In the genomic region with DNA sequence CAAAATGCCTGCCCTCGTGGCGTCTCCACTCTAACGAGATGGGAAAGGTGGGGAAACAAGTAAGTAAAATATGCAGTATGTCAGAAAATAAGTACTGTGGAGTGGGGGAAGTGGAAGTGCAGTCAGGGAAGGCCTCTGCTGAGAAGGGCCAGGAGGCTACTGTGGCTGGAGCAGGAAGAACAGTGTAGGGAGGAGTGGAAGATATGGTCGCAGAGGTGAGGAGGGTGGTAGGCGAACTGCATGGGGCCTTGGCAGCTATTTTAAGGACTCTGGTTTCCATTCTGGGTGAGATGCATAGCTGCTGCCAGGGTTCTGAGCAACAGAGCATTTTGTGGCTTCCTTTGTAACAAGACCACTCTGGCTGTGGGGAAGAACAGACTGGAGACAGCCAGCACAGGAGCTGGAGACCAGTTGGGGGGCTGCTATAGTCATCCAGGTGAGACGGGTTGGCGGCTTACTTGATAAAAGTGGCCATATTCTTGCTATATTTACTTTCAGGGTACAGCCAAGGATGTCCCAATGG, we compare ENCODE assay signal across 12 cellular contexts. TPM values are rescaled to one million over a fixed set of nuclear protein-coding genes. Genes with fewer than 3 reads are reported as not detected.
DNase-seq lines count a peak whose midpoint lies in the region; FAIRE-seq and TF ChIP-seq lines count a peak whose summit lies in the region.
"Had no signal": no experiment of that assay in that cellular context is flagged by ENCODE, and none has a peak within 500 bp of the region (broad histone marks: within the 10 kb centered on the region; RNA-seq: fewer than 3 reads in every experiment).

No MANE protein-coding gene starts in this region.

- TF ChIP-seq CTCF in nephron progenitor cell (IDR thresholded peaks at IDR 0.05), result no peak

- peaks cover 3 to 11% of the 10 kb centered on the region in 2 donors for H3K4me1 ChIP-seq in small intestine (ENCODE audit: control insufficient read depth in 2 of 2, insufficient read depth in 1 of 2, low read depth in 1 of 2, low read length in 1 of 2)

- no peaks in the 10 kb centered on the region for H3K27me3 ChIP-seq in small intestine (ENCODE audit: control insufficient read depth in 2 of 2, insufficient read depth in 2 of 2, low read length in 2 of 2)

- WGBS in small intestine, 3 donors, result 77 to 89% (median 87%) methylated on average over 7 of the region's 7 CpGs

- peak overlapping the region; percentile 30 for H3K27ac Mint-ChIP-seq in activated T-helper 2 cell treated with anti-CD3 and anti-CD28 coated beads, Interferon-gamma antibody, Interleukin-2, Interleukin-4, amounts not matched to agents 10 μg/mL and 5 μg/mL and 100 μg/mL, durations not matched to agents 14 hours and 24 hours and 36 hours
- peak overlapping the region; percentile 60 for H3K27ac Mint-ChIP-seq in nephron progenitor cell

- DNase-seq in activated T-helper 2 cell treated with anti-CD3 and anti-CD28 coated beads, Interferon-gamma antibody, Interleukin-2, Interleukin-4, amounts not matched to agents 10 μg/mL and 5 μg/mL and 100 μg/mL, durations not matched to agents 14 hours and 24 hours and 36 hours (ENCODE audit: low spot score), result no peak
- no peak for DNase-seq in nephron progenitor cell
- no peak for DNase-seq in head of caudate nucleus
- DNase-seq in small intestine, result no peak
- DNase-seq in ACHN, result no peak
- DNase-seq in SK-N-DZ (ENCODE audit: low spot score), result no peak
- DNase-seq: DMS79, midbrain, NCI-H2029 had no signal

- no peaks in the 10 kb centered on the region for H3K27me3 Mint-ChIP-seq in activated T-helper 2 cell treated with anti-CD3 and anti-CD28 coated beads, Interferon-gamma antibody, Interleukin-2, Interleukin-4, amounts not matched to agents 10 μg/mL and 5 μg/mL and 100 μg/mL, durations not matched to agents 14 hours and 24 hours and 36 hours (ENCODE audit: low read depth)
- H3K27me3 Mint-ChIP-seq in nephron progenitor cell (ENCODE audit: low read depth, poor library complexity), result no peaks in the 10 kb centered on the region

- peaks cover 30% of the 10 kb centered on the region for H3K36me3 Mint-ChIP-seq in activated T-helper 2 cell treated with anti-CD3 and anti-CD28 coated beads, Interferon-gamma antibody, Interleukin-2, Interleukin-4, amounts not matched to agents 10 μg/mL and 5 μg/mL and 100 μg/mL, durations not matched to agents 14 hours and 24 hours and 36 hours (ENCODE audit: low read depth)
- H3K36me3 Mint-ChIP-seq in nephron progenitor cell (ENCODE audit: low read depth), result peaks cover 5% of the 10 kb centered on the region

- H3K27ac ChIP-seq in KOPT-K1 (ENCODE audit: low read depth, low read length, poor library complexity, severe bottlenecking) (peak overlapping the region; percentile 68), small intestine (ENCODE audit: low read depth in 1 of 2, low read length in 1 of 2) (peak overlapping the region in 1 of 2 donors; percentile 22)

- in situ Hi-C loops in ACHN (cut with HindIII; ENCODE audit: low pct_ligation_motif_present, low pct_unique_long_range_greater_than_20kb, low sequenced_read_pairs), result no loop called here

- no peak overlapping the region for H3K4me3 Mint-ChIP-seq in activated T-helper 2 cell treated with anti-CD3 and anti-CD28 coated beads, Interferon-gamma antibody, Interleukin-2, Interleukin-4, amounts not matched to agents 10 μg/mL and 5 μg/mL and 100 μg/mL, durations not matched to agents 14 hours and 24 hours and 36 hours (ENCODE audit: low read depth)
- no peak overlapping the region for H3K4me3 Mint-ChIP-seq in nephron progenitor cell

- FAIRE-seq in small intestine (lab: Jason Lieb, UNC), result no peak
- FAIRE-seq: endometrium had no signal

- H3K4me3 ChIP-seq in GM08714 (ENCODE audit: low read length) (peak overlapping the region; percentile 49; the same call in 1 of the 2 replicates), small intestine (ENCODE audit: low read depth in 1 of 2, low read length in 2 of 2) (no peak overlapping the region)

- intact Hi-C loops in activated T-helper 2 cell treated with anti-CD3 and anti-CD28 coated beads, Interferon-gamma antibody, Interleukin-2, Interleukin-4, amounts not matched to agents 10 μg/mL and 5 μg/mL and 100 μg/mL, durations not matched to agents 14 hours and 24 hours and 36 hours (cut with micrococcal nuclease), result loop anchor here (5.0 kb wide), 1 partner anchor 78 kb away; no protein-coding TSS in a partner anchor
- intact Hi-C loops in head of caudate nucleus (cut with DNase I), result no loop called here

- no peaks in the 10 kb centered on the region for H3K9me3 Mint-ChIP-seq in activated T-helper 2 cell treated with anti-CD3 and anti-CD28 coated beads, Interferon-gamma antibody, Interleukin-2, Interleukin-4, amounts not matched to agents 10 μg/mL and 5 μg/mL and 100 μg/mL, durations not matched to agents 14 hours and 24 hours and 36 hours
- H3K9me3 Mint-ChIP-seq in nephron progenitor cell, result no peaks in the 10 kb centered on the region

- peaks cover 75% of the 10 kb centered on the region for H3K4me1 Mint-ChIP-seq in activated T-helper 2 cell treated with anti-CD3 and anti-CD28 coated beads, Interferon-gamma antibody, Interleukin-2, Interleukin-4, amounts not matched to agents 10 μg/mL and 5 μg/mL and 100 μg/mL, durations not matched to agents 14 hours and 24 hours and 36 hours (ENCODE audit: low read depth)
- H3K4me1 Mint-ChIP-seq in nephron progenitor cell, result peaks cover 42% of the 10 kb centered on the region

- no peaks in the 10 kb centered on the region for H3K36me3 ChIP-seq in KOPT-K1 (ENCODE audit: insufficient read depth, low read length)
- H3K36me3 ChIP-seq in small intestine (ENCODE audit: control insufficient read depth in 2 of 2, insufficient read depth in 2 of 2, low read length in 2 of 2), result peaks cover 0 to 2% of the 10 kb centered on the region in 2 donors

- H3K9me3 ChIP-seq in KOPT-K1 (ENCODE audit: insufficient read depth, low read length, poor library complexity, severe bottlenecking), result no peaks in the 10 kb centered on the region
- H3K9me3 ChIP-seq in small intestine (ENCODE audit: control insufficient read depth, low read depth), result no peaks in the 10 kb centered on the region

RNA-seq across cellular contexts. Expression of a gene that starts 42.7 kb away (rescaled TPM):
- 83.5 and 95.7 TPM in 2 replicates for total RNA-seq in activated T-helper 2 cell treated with anti-CD3 and anti-CD28 coated beads, Interferon-gamma antibody, Interleukin-2, Interleukin-4, amounts not matched to agents 10 μg/mL and 5 μg/mL and 100 μg/mL, durations not matched to agents 14 hours and 24 hours and 36 hours
- 10 to 100 TPM; 37.6 to 46.3 (median 38.6) TPM for polyA plus RNA-seq in small intestine
- polyA plus RNA-seq in SK-N-DZ (2014; cell fraction: cytosol; rRNA removed), result 36.9 and 43.2 TPM in 2 replicates
- polyA plus RNA-seq in SK-N-DZ (2014; cell fraction: nucleus; rRNA removed), result 62.1 and 102 TPM in 2 replicates
